Comparison of ENCODE assay signal across 9 cellular contexts in genomic region chr7:150801242-150801945, GRCh38. TPM values are rescaled to one million over a fixed set of nuclear protein-coding genes. Genes with fewer than 3 reads are reported as not detected.
DNase-seq lines count a peak whose midpoint lies in the region; ATAC-seq and TF ChIP-seq lines count a peak whose summit lies in the region.
"Had no signal": no experiment of that assay in that cellular context is flagged by ENCODE, and none has a peak within 500 bp of the region (broad histone marks: within the 10 kb centered on the region; RNA-seq: fewer than 3 reads in every experiment).

No MANE protein-coding gene starts in this region.

- H3K27ac ChIP-seq in mucosa of rectum (ENCODE audit: low read depth in 2 of 2, low read length in 2 of 2) (peak overlapping the region; percentile 95 to 96), transverse colon (peak overlapping the region; percentile 88 to 93 (median 91))
- H3K27ac ChIP-seq: neutrophil had no signal

- H3K9me3 Mint-ChIP-seq in activated T-cell treated with anti-CD3 and anti-CD28 coated beads, Interleukin-2, amount 50 U/mL, for 4 hours: peaks cover 4% of the 10 kb centered on the region

- intact Hi-C loops in transverse colon (cut with DNase I; ENCODE audit: low total_unique reads): loop anchor here (5.0 kb wide), 1 partner anchor 1206 kb away; no protein-coding TSS in a partner anchor

- TF ChIP-seq CTCF in epithelial cell of proximal tubule (conservative IDR thresholded peaks at IDR 0.05; ENCODE audit: low read depth, low read length): no peak
- no peak for TF ChIP-seq CTCF in transverse colon (IDR thresholded peaks at IDR 0.05)

- peaks cover 6% of the 10 kb centered on the region for H3K4me1 Mint-ChIP-seq in activated T-cell treated with anti-CD3 and anti-CD28 coated beads, Interleukin-2, amount 50 U/mL, for 4 hours (ENCODE audit: low read depth)

- H3K27me3 ChIP-seq in mucosa of rectum (ENCODE audit: control insufficient read depth in 2 of 2, insufficient read depth in 2 of 2, low read length in 2 of 2): no peaks in the 10 kb centered on the region
- peaks cover 18% of the 10 kb centered on the region for H3K27me3 ChIP-seq in transverse colon

- peaks cover 0 to 5% of the 10 kb centered on the region in 2 donors for H3K9me3 ChIP-seq in mucosa of rectum (ENCODE audit: control insufficient read depth in 2 of 2, low read length in 2 of 2)
- H3K9me3 ChIP-seq in transverse colon: peaks cover 0 to 8% of the 10 kb centered on the region in 2 donors
- H3K9me3 ChIP-seq: neutrophil had no signal

- H3K4me3 ChIP-seq in epithelial cell of proximal tubule (ENCODE audit: low read depth, low read length) (peak overlapping the region; percentile 49), mucosa of rectum (ENCODE audit: low read length in 2 of 2) (peak overlapping the region; percentile 76 to 93), transverse colon (peak overlapping the region; percentile 53 to 84 (median 63))

- H3K36me3 ChIP-seq in mucosa of rectum (ENCODE audit: control insufficient read depth in 2 of 2, insufficient read depth in 2 of 2, low read length in 2 of 2): peaks cover 19 to 30% of the 10 kb centered on the region in 2 donors
- H3K36me3 ChIP-seq in transverse colon: peaks cover 0 to 13% (median 2%) of the 10 kb centered on the region in 4 donors
- H3K36me3 ChIP-seq: neutrophil had no signal

- peaks cover 4% of the 10 kb centered on the region for H3K36me3 Mint-ChIP-seq in activated T-cell treated with anti-CD3 and anti-CD28 coated beads, Interleukin-2, amount 50 U/mL, for 4 hours (ENCODE audit: insufficient read depth)

- peak; percentile 11 to 20 for ATAC-seq in activated T-cell treated with anti-CD3 and anti-CD28 coated beads, Interleukin-2, amount 50 U/mL, for 4 hours
- ATAC-seq in HG02571 (IDR thresholded peaks at IDR 0.05; ENCODE audit: unreplicated experiment) (no peak), GM19452 (IDR thresholded peaks at IDR 0.05; ENCODE audit: unreplicated experiment) (no peak)

- 34% methylated on average over 24 of the region's 26 CpGs; no CpG with 5 or more reads in 1 of the 2 donors for WGBS in transverse colon (ENCODE audit: low coverage in 1 of 2), 2 donors

- TF ChIP-seq POLR2A in transverse colon (IDR thresholded peaks at IDR 0.05): no peak

- peak overlapping the region; percentile 88 to 97 for H3K9ac ChIP-seq in mucosa of rectum (ENCODE audit: low read depth in 1 of 2, low read length in 2 of 2)

- no peak for DNase-seq in activated T-cell treated with anti-CD3 and anti-CD28 coated beads, Interleukin-2, amount 50 U/mL, for 4 hours
- DNase-seq in activated T-cell treated with anti-CD3 and anti-CD28 coated beads for 4 hours (no peak), epithelial cell of proximal tubule (ENCODE audit: low read depth) (no peak), transverse colon (peak; percentile 21), HK-2 (ENCODE audit: unreplicated experiment) (no peak)

- H3K4me3 Mint-ChIP-seq in activated T-cell treated with anti-CD3 and anti-CD28 coated beads, Interleukin-2, amount 50 U/mL, for 4 hours: peak overlapping the region; percentile 68

- TF ChIP-seq EP300 in transverse colon (IDR thresholded peaks at IDR 0.05; ENCODE audit: low read depth): no peak

- peaks cover 54% of the 10 kb centered on the region for H3K27me3 Mint-ChIP-seq in activated T-cell treated with anti-CD3 and anti-CD28 coated beads, Interleukin-2, amount 50 U/mL, for 4 hours (ENCODE audit: low read depth)

- in situ Hi-C loops in transverse colon (cut with MboI; ENCODE audit: low pct_ligation_motif_present in 1 of 4, low pct_unique_long_range_greater_than_20kb in 1 of 4, low sequenced_read_pairs in 3 of 4): no loop called here

- peaks cover 22 to 30% of the 10 kb centered on the region in 2 donors for H3K4me1 ChIP-seq in mucosa of rectum (ENCODE audit: control insufficient read depth in 2 of 2, insufficient read depth in 2 of 2, low read length in 2 of 2)
- peaks cover 10 to 47% (median 33%) of the 10 kb centered on the region in 4 donors for H3K4me1 ChIP-seq in transverse colon

RNA-seq across cellular contexts. Expression of gene TMEM176A, which starts 0.8 kb away (rescaled TPM):
- under 1 TPM; 0.20 to 0.24 (median 0.22) TPM for total RNA-seq in activated T-cell treated with anti-CD3 and anti-CD28 coated beads, Interleukin-2, amount 50 U/mL, for 4 hours
- total RNA-seq in epithelial cell of proximal tubule: 12.4 TPM in 1 of 2 replicates, not detected in the other
- total RNA-seq in transverse colon: 100 to 1,000 TPM in 3 of 4 donors, 10 to 100 TPM in 1; 44.6 to 210 (median 171) TPM

RNA-seq across cellular contexts. Expression of gene TMEM176B, which starts 1.2 kb away (rescaled TPM):
- under 1 TPM; 0.24 to 0.58 (median 0.33) TPM for total RNA-seq in activated T-cell treated with anti-CD3 and anti-CD28 coated beads, Interleukin-2, amount 50 U/mL, for 4 hours
- total RNA-seq in epithelial cell of proximal tubule (1.7 TPM in 1 of 2 replicates, not detected in the other), transverse colon (100 to 1,000 TPM in 3 of 4 donors, 10 to 100 TPM in 1; 30.4 to 369 (median 224) TPM)

RNA-seq across cellular contexts. Expression of gene AOC1, which starts 50.9 kb away (rescaled TPM):
- total RNA-seq in activated T-cell treated with anti-CD3 and anti-CD28 coated beads, Interleukin-2, amount 50 U/mL, for 4 hours: under 1 TPM in 1 of 3 donors, not detected in 2; 0.10 TPM
- 2.8 TPM in 1 of 2 replicates, not detected in the other for total RNA-seq in epithelial cell of proximal tubule
- 100 to 1,000 TPM; 143 to 687 (median 427) TPM for total RNA-seq in transverse colon

Comparison
In these comparisons a context has a peak if more than half of its experiments do, and no peak if none do; other contexts are left out.
1. ATAC-seq: peak in activated T-cell treated with anti-CD3 and anti-CD28 coated beads, Interleukin-2, amount 50 U/mL, for 4 hours (2 of 2); none in HG02571 (single experiment) and GM19452 (single experiment).
2. RNA of gene TMEM176B, which starts 1.2 kb away (total RNA-seq): 30.4 to 369 TPM in transverse colon; 1.7 TPM in epithelial cell of proximal tubule and 0.24 to 0.58 TPM in activated T-cell treated with anti-CD3 and anti-CD28 coated beads, Interleukin-2, amount 50 U/mL, for 4 hours; every median in the first group is over 10 times any median in the second.
3. RNA of gene AOC1, which starts 50.9 kb away (total RNA-seq): 143 to 687 TPM in transverse colon; 2.8 TPM in epithelial cell of proximal tubule and 0.10 TPM in activated T-cell treated with anti-CD3 and anti-CD28 coated beads, Interleukin-2, amount 50 U/mL, for 4 hours; every median in the first group is over 10 times any median in the second.
4. Peak in every context shown above with its lines, with median percentiles within 50 percentile points of each other: H3K4me3 ChIP-seq.